8 cellular contexts compared by ENCODE assay signal in the genomic region with DNA sequence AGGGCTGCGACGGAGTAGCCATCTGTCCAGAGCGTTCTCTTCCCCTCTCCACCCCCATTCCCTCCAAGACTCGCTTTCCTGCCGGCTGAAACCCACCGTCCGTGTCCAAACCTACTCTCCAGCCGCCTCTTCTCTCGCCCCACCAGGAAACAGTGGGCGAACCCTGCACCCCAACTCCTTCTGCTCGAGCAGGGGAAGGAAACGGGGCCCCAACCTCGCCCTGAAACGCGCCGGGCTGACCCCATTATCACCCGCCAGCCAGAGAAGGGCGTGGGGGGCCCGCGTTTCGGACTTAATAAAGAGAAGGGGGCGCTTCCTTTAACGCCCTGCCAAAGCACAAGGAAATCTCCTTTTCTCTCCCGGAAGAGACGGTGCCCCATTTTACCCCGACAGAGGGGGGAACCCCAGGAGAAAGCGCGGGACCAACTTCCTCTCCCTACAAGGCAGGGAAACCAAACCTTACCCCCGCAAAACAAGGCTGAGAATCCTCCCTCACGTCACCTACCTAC. TPM values are rescaled to one million over a fixed set of nuclear protein-coding genes. Genes with fewer than 3 reads are reported as not detected.
DNase-seq lines count a peak whose midpoint lies in the region; ATAC-seq and TF ChIP-seq lines count a peak whose summit lies in the region.

No MANE protein-coding gene starts in this region.

- H3K4me3 Mint-ChIP-seq in activated CD4-positive, alpha-beta T cell treated with anti-CD3 and anti-CD28 coated beads for 36 hours = peak overlapping the region; percentile 93

- peak; percentile 44 for DNase-seq in activated gamma-delta T cell treated with Interleukin-2 at 50 U/mL for 16 hours
- DNase-seq in activated gamma-delta T cell (lab: John Stamatoyannopoulos, UW) = no peak
- DNase-seq in activated CD4-positive, alpha-beta T cell treated with anti-CD3 and anti-CD28 coated beads for 36 hours = peak; percentile 74
- peak in 3 of 10 donors; percentile 24 to 57 (median 53) for DNase-seq in dorsolateral prefrontal cortex
- no peak for DNase-seq in testis

- intact Hi-C loops in activated CD4-positive, alpha-beta T cell treated with anti-CD3 and anti-CD28 coated beads for 36 hours (cut with DNase I, micrococcal nuclease) = loop anchor here (5.0 to 10.0 kb wide), 11 partner anchors 64 to 1644 kb away; partner anchors contain the start of genes CARD8 (in 1 of the 2), DBP (in 1 of the 2), DHX34 (in 1 of the 2) and EMP3 (in 1 of the 2)
- intact Hi-C loops in dorsolateral prefrontal cortex (cut with DNase I) (loop anchor here (5.0 to 10.0 kb wide), 3 partner anchors 34 to 254 kb away; partner anchors contain the start of gene ARHGAP35 (in 1 of the 2)), testis (cut with DNase I; ENCODE audit: low total_unique reads) (no loop called here)

- peaks cover 45% of the 10 kb centered on the region for H3K4me1 Mint-ChIP-seq in activated CD4-positive, alpha-beta T cell treated with anti-CD3 and anti-CD28 coated beads for 36 hours

- H3K27ac Mint-ChIP-seq in activated CD4-positive, alpha-beta T cell treated with anti-CD3 and anti-CD28 coated beads for 36 hours = peak overlapping the region; percentile 100

- no peak for ATAC-seq in activated CD4-positive, alpha-beta T cell treated with anti-CD3 and anti-CD28 coated beads for 36 hours
- ATAC-seq in GM21786 (IDR thresholded peaks at IDR 0.05; ENCODE audit: unreplicated experiment) (no peak), GM18519 (IDR thresholded peaks at IDR 0.05; ENCODE audit: low FRiP score, unreplicated experiment) (no peak)

- H3K27me3 Mint-ChIP-seq in activated CD4-positive, alpha-beta T cell treated with anti-CD3 and anti-CD28 coated beads for 36 hours = no peaks in the 10 kb centered on the region

- POLR2A ChIA-PET in activated CD4-positive, alpha-beta T cell treated with anti-CD3 and anti-CD28 coated beads for 36 hours (lab: Charles Lee) = interaction anchor here (0.7 to 1.7 kb wide), 5 partner anchors 16 to 145 kb away, joined by 3 to 5 read pairs (median 4); partner anchors contain the start of gene CCDC9

- H3K27me3 ChIP-seq in dorsolateral prefrontal cortex (no peaks in the 10 kb centered on the region), mucosa of rectum (ENCODE audit: control insufficient read depth in 2 of 2, insufficient read depth in 2 of 2, low read length in 2 of 2) (no peaks in the 10 kb centered on the region), testis (no peaks in the 10 kb centered on the region)

- CTCF ChIA-PET in activated CD4-positive, alpha-beta T cell treated with anti-CD3 and anti-CD28 coated beads for 36 hours (lab: Charles Lee) = interaction anchor here (0.8 to 1.9 kb wide), 3 partner anchors 75 to 150 kb away, joined by 3 to 5 read pairs (median 3); no protein-coding TSS in a partner anchor

- TF ChIP-seq CTCF in dorsolateral prefrontal cortex (IDR thresholded peaks at IDR 0.05 in 54 of 56, conservative IDR thresholded peaks at IDR 0.05 in 2 of 56; ENCODE audit: low read depth in 1 of 56, partially characterized antibody in 56 of 56) (peak in 1 of 56 donors; percentile 9), testis (IDR thresholded peaks at IDR 0.05) (no peak)

- H3K36me3 ChIP-seq in mucosa of rectum (ENCODE audit: control insufficient read depth in 2 of 2, insufficient read depth in 2 of 2, low read length in 2 of 2) (no peaks in the 10 kb centered on the region), testis (ENCODE audit: low read depth, missing control alignments) (no peaks in the 10 kb centered on the region)

- H3K4me1 ChIP-seq in mucosa of rectum (ENCODE audit: control insufficient read depth in 2 of 2, insufficient read depth in 2 of 2, low read length in 2 of 2) (peaks cover 39 to 41% of the 10 kb centered on the region in 2 donors), testis (peaks cover 19% of the 10 kb centered on the region)

- H3K36me3 Mint-ChIP-seq in activated CD4-positive, alpha-beta T cell treated with anti-CD3 and anti-CD28 coated beads for 36 hours (ENCODE audit: low read depth) = peaks cover 48% of the 10 kb centered on the region

- no peaks in the 10 kb centered on the region for H3K9me3 ChIP-seq in mucosa of rectum (ENCODE audit: control insufficient read depth in 2 of 2, low read length in 2 of 2)
- no peaks in the 10 kb centered on the region for H3K9me3 ChIP-seq in testis

- no peaks in the 10 kb centered on the region for H3K9me3 Mint-ChIP-seq in activated CD4-positive, alpha-beta T cell treated with anti-CD3 and anti-CD28 coated beads for 36 hours (ENCODE audit: low read depth)

- 0 to 1% methylated on average over 30 of the region's 30 CpGs for WGBS in testis, 2 donors

- H3K4me3 ChIP-seq in dorsolateral prefrontal cortex (peak overlapping the region; percentile 62 to 99 (median 92)), mucosa of rectum (ENCODE audit: low read length in 2 of 2) (peak overlapping the region; percentile 87 to 96), testis (peak overlapping the region; percentile 70 to 96)

- no peak for TF ChIP-seq POLR2A in testis (IDR thresholded peaks at IDR 0.05)

- peak overlapping the region; percentile 99 to 100 for H3K9ac ChIP-seq in mucosa of rectum (ENCODE audit: low read depth in 1 of 2, low read length in 2 of 2)

- H3K27ac ChIP-seq in dorsolateral prefrontal cortex = peak overlapping the region; percentile 98 to 100 (median 100)
- H3K27ac ChIP-seq in mucosa of rectum (ENCODE audit: low read depth in 2 of 2, low read length in 2 of 2) = peak overlapping the region; percentile 100
- peak overlapping the region; percentile 100 for H3K27ac ChIP-seq in testis

RNA-seq across cellular contexts. Expression of gene ZC3H4, which starts 2.4 kb away (rescaled TPM):
- total RNA-seq in activated CD4-positive, alpha-beta T cell treated with anti-CD3 and anti-CD28 coated beads for 36 hours = 100 to 1,000 TPM in 1 of 2 experiments, 10 to 100 TPM in 1; 88.6 to 128 TPM
- total RNA-seq in dorsolateral prefrontal cortex = 10 to 100 TPM; 28.4 to 56.1 (median 40.3) TPM
- total RNA-seq in testis = 10 to 100 TPM; 45.2 to 47.3 TPM
- 25.4 TPM for polyA plus RNA-seq in testis (ENCODE audit: insufficient read depth, low read depth, low replicate concordance)

RNA-seq across cellular contexts. Expression of gene SAE1, which starts 19.5 kb away (rescaled TPM):
- total RNA-seq in activated CD4-positive, alpha-beta T cell treated with anti-CD3 and anti-CD28 coated beads for 36 hours = 100 to 1,000 TPM; 143 to 156 TPM
- total RNA-seq in dorsolateral prefrontal cortex (100 to 1,000 TPM in 2 of 120 experiments, 10 to 100 TPM in 118; 50.2 to 109 (median 75.1) TPM), testis (100 to 1,000 TPM; 105 to 124 TPM)
- 185 TPM for polyA plus RNA-seq in testis (ENCODE audit: insufficient read depth, low read depth, low replicate concordance)

Comparison
In these comparisons a context has a peak if more than half of its experiments do, and no peak if none do; other contexts are left out.
1. DNase-seq: peak in activated gamma-delta T cell treated with Interleukin-2 at 50 U/mL for 16 hours (single experiment) and activated CD4-positive, alpha-beta T cell treated with anti-CD3 and anti-CD28 coated beads for 36 hours (single experiment); none in activated gamma-delta T cell (single experiment) and testis (single experiment).
2. Peak in every context shown above with its lines, with median percentiles within 50 percentile points of each other: H3K27ac ChIP-seq and H3K4me3 ChIP-seq.